ENCODE assay signal across 8 cellular contexts in genomic region chr2:85888020-85888744, GRCh38. TPM values are rescaled to one million over a fixed set of nuclear protein-coding genes. Genes with fewer than 3 reads are reported as not detected.
DNase-seq lines count a peak whose midpoint lies in the region; ATAC-seq and TF ChIP-seq lines count a peak whose summit lies in the region.

No MANE protein-coding gene starts in this region.

- peak; percentile 14 for ATAC-seq in GM21381 (IDR thresholded peaks at IDR 0.05; ENCODE audit: unreplicated experiment)
- no peak for ATAC-seq in GM18520 (IDR thresholded peaks at IDR 0.05; ENCODE audit: unreplicated experiment)
- ATAC-seq in GM21529 (IDR thresholded peaks at IDR 0.05; ENCODE audit: unreplicated experiment) = no peak

- peaks cover 11% of the 10 kb centered on the region; the same call in 1 of the 2 replicates for H3K4me1 ChIP-seq in iPS-20b (ENCODE audit: insufficient read depth, low read length)

- H3K9ac ChIP-seq in iPS-20b (ENCODE audit: low read depth, low read length) = peak overlapping the region; percentile 70; the same call in 1 of the 2 replicates

- no peak for DNase-seq in AG10803 (ENCODE audit: low read depth)
- DNase-seq in SK-N-DZ (ENCODE audit: low spot score) = peak; percentile 38
- DNase-seq in anterior cingulate cortex (lab: John Stamatoyannopoulos, UW) = peak in 35 of 58 donors; percentile 17 to 77 (median 52)
- peak; percentile 15 for DNase-seq in stimulated activated CD4-positive, alpha-beta T cell treated with anti-CD3 and anti-CD28 coated beads, Interleukin-12 subunit alpha, Interleukin-12 subunit beta, amount 100 ng/mL, for 4 hours

- H3K36me3 ChIP-seq in iPS-20b (ENCODE audit: insufficient read depth, low read depth, low read length) = no peaks in the 10 kb centered on the region

- H3K27me3 ChIP-seq in iPS-20b (ENCODE audit: insufficient read depth, low read length) = peaks cover 38% of the 10 kb centered on the region

- H3K4me3 ChIP-seq in AG10803 (ENCODE audit: low read length) = peak overlapping the region; percentile 81
- H3K4me3 ChIP-seq in iPS-20b (ENCODE audit: low read length) = peak overlapping the region; percentile 82

- no peak for TF ChIP-seq CTCF in AG10803 (conservative IDR thresholded peaks at IDR 0.05; ENCODE audit: low read length)

- no peak overlapping the region for H3K27ac ChIP-seq in iPS-20b (ENCODE audit: low read length)

- H3K9me3 ChIP-seq in iPS-20b (ENCODE audit: insufficient read depth, low read depth, low read length) = no peaks in the 10 kb centered on the region

RNA-seq across cellular contexts. Expression of gene ST3GAL5, which starts 0.6 kb away (rescaled TPM):
- polyA plus RNA-seq in SK-N-DZ (2014; cell fraction: cytosol; rRNA removed) = 8.6 and 10.6 TPM in 2 replicates
- polyA plus RNA-seq in SK-N-DZ (2014; cell fraction: nucleus; rRNA removed) = 4.1 and 8.4 TPM in 2 replicates
